ENCODE assay signal across 1 cellular context in genomic region chr7:24741691-24742639, GRCh38.
TF ChIP-seq lines count a peak whose summit lies in the region.

No MANE protein-coding gene starts in this region.

TF ChIP-seq in GM23338, 12 proteins besides CTCF, POLR2A, EP300 and RAD21 (continued from another document):
- TF ChIP-seq ZNF462 (CRISPR knock-in tag; IDR thresholded peaks at IDR 0.05) (no peak), NANOG (IDR thresholded peaks at IDR 0.05; ENCODE audit: borderline replicate concordance) (no peak), POLR2AphosphoS5 (IDR thresholded peaks at IDR 0.05; ENCODE audit: low read depth) (no peak), EZH2phosphoT487 (IDR thresholded peaks at IDR 0.05; ENCODE audit: unreplicated experiment) (no peak), EZH2 (IDR thresholded peaks at IDR 0.05; ENCODE audit: low read depth, unreplicated experiment) (no peak), REST (IDR thresholded peaks at IDR 0.05; ENCODE audit: unreplicated experiment) (no peak), ETS1 (IDR thresholded peaks at IDR 0.05) (no peak)
